ENCODE assay signal across 1 cellular context in genomic region chr4:83010522-83011318, GRCh38.
A peak's percentile ranks its signal among the peaks of the same experiment; 100 is the strongest.
TF ChIP-seq lines count a peak whose summit lies in the region.

Gene LIN54, minus strand, starts transcription at chr4:83010823. Its CDS starts 25,979 bp downstream, at chr4:82984844.

TF ChIP-seq in GM12878, 131 proteins besides CTCF, POLR2A, EP300 and RAD21 (continued from another document):
- TF ChIP-seq NKRF (conservative IDR thresholded peaks at IDR 0.05) (peak; percentile 97), NBN (IDR thresholded peaks at IDR 0.05) (0 out of 2 replicates have a peak, but pooled peaks have one; percentile 53), ZBTB11 (CRISPR knock-in tag; IDR thresholded peaks at IDR 0.05) (no peak), PAX5 (IDR thresholded peaks at IDR 0.05; ENCODE audit: borderline replicate concordance, low read depth, low read length) (no peak), NR2F1 (conservative IDR thresholded peaks at IDR 0.05) (peak; percentile 88), RCOR1 (conservative IDR thresholded peaks at IDR 0.05; ENCODE audit: low read depth, low read length) (no peak), KLF5 (IDR thresholded peaks at IDR 0.05; ENCODE audit: partially characterized antibody) (no peak), ZSCAN29 (IDR thresholded peaks at IDR 0.05) (no peak), ATF2 (IDR thresholded peaks at IDR 0.05; ENCODE audit: low read length) (no peak), MXI1 (IDR thresholded peaks at IDR 0.05; ENCODE audit: low read depth, low read length) (peak; percentile 75), CREB1 (IDR thresholded peaks at IDR 0.05; ENCODE audit: low read depth) (peak; percentile 85), HDGF (IDR thresholded peaks at IDR 0.05) (0 out of 2 replicates have a peak, but pooled peaks have one; percentile 51), TCF7 (IDR thresholded peaks at IDR 0.05; ENCODE audit: borderline replicate concordance) (no peak), CBX5 (IDR thresholded peaks at IDR 0.05; ENCODE audit: low read depth) (peak; percentile 41; the same call in 1 of the 2 replicates), RUNX3 (IDR thresholded peaks at IDR 0.05; ENCODE audit: low read length) (0 out of 2 replicates have a peak, but pooled peaks have one; percentile 4), SIN3A (IDR thresholded peaks at IDR 0.05; ENCODE audit: low read depth, low read length) (peak; percentile 94), IRF3 (IDR thresholded peaks at IDR 0.05) (no peak), E2F4 (IDR thresholded peaks at IDR 0.05; ENCODE audit: low read depth, low read length) (peak; percentile 80), BHLHE40 (IDR thresholded peaks at IDR 0.05; ENCODE audit: borderline replicate concordance in 1 of 2, low read depth in 2 of 2, low read length in 1 of 2) (peak in 1 of 2 experiments; percentile 71; a peak in 1 of 4 replicates), BCL3 (IDR thresholded peaks at IDR 0.05; ENCODE audit: borderline replicate concordance, insufficient read depth, low read depth, low read length, poor library complexity, severe bottlenecking) (no peak), CREM (IDR thresholded peaks at IDR 0.05; ENCODE audit: low read depth) (0 out of 2 replicates have a peak, but pooled peaks have one; percentile 45), MTA3 (IDR thresholded peaks at IDR 0.05; ENCODE audit: borderline replicate concordance, low read length) (no peak), CHD1 (IDR thresholded peaks at IDR 0.05; ENCODE audit: low read depth, low read length) (0 out of 2 replicates have a peak, but pooled peaks have one; percentile 44), YY1 (IDR thresholded peaks at IDR 0.05; ENCODE audit: low read depth, low read length) (peak; percentile 93), NR2C1 (IDR thresholded peaks at IDR 0.05) (peak; percentile 67; the same call in 1 of the 2 replicates), KDM1A (IDR thresholded peaks at IDR 0.05; ENCODE audit: borderline replicate concordance) (no peak), IKZF2 (IDR thresholded peaks at IDR 0.05) (no peak), FOXK2 (IDR thresholded peaks at IDR 0.05) (no peak), TARDBP (IDR thresholded peaks at IDR 0.05; ENCODE audit: borderline replicate concordance) (no peak), SMAD5 (IDR thresholded peaks at IDR 0.05; ENCODE audit: low read depth) (no peak), ZNF622 (IDR thresholded peaks at IDR 0.05) (no peak), FOS (IDR thresholded peaks at IDR 0.05; ENCODE audit: borderline replicate concordance, extremely low read depth, insufficient read length) (no peak), CBX3 (IDR thresholded peaks at IDR 0.05; ENCODE audit: borderline replicate concordance, low read depth) (no peak), PBX3 (IDR thresholded peaks at IDR 0.05; ENCODE audit: insufficient replicate concordance, low read depth, low read length) (no peak), EGR1 (IDR thresholded peaks at IDR 0.05; ENCODE audit: borderline replicate concordance in 1 of 2, low read depth in 2 of 2, low read length in 2 of 2) (peak in 1 of 2 experiments; percentile 73; a peak in 1 of 3 replicates)
